In the genomic region with DNA sequence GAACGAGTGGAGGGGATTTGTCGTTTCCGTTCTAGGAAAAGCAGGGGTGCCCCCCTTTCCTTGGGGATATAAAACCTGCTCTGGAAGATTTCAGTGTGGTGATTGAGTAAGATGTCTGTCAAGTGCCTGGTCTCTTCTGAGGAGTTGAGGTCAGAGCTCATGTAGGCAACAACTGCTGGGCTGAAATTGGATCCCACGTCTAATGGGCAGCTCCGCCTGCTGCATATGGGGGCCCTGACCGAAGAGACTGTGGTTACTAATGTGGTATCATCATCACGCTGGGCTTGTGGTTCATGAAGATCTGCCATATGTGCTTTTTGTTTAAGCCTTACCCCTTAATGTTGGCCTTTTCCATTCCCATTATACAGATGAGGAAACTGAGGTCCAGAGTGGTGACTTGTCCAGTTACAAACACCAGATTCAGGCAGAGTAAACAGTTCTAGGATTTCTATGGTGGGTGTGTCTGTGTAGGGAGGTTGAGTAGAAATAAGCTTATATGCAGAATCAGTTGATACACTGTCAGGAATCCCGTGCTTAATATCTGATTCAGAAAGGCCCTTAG, we compare ENCODE assay signal across 8 cellular contexts. TPM values are rescaled to one million over a fixed set of nuclear protein-coding genes. Genes with fewer than 3 reads are reported as not detected.
A peak's percentile ranks its signal among the peaks of the same experiment; 100 is the strongest.
DNase-seq lines count a peak whose midpoint lies in the region; ATAC-seq and TF ChIP-seq lines count a peak whose summit lies in the region.

No MANE protein-coding gene starts in this region.

- H2AFZ ChIP-seq in fibroblast of lung (ENCODE audit: low read length): peak overlapping the region; percentile 88

- no peaks in the 10 kb centered on the region for H3K27me3 Mint-ChIP-seq in CD4-positive, alpha-beta memory T cell

- in situ Hi-C loops in GM13977 (cut with MboI; ENCODE audit: low pct_unique_long_range_greater_than_20kb, low sequenced_read_pairs, unreplicated experiment): no loop called here

- CTCF ChIA-PET in CD4-positive, alpha-beta memory T cell (lab: Charles Lee; ENCODE audit: partially characterized antibody): interaction anchor here (0.9 to 15.6 kb wide), 4 partner anchors 10 to 19 kb away, joined by 3 to 192 read pairs (median 4); partner anchors contain the start of gene SF3A3

- H3K27me3 ChIP-seq in CD4-positive, alpha-beta memory T cell (ENCODE audit: insufficient read depth, low read length): no peaks in the 10 kb centered on the region
- no peaks in the 10 kb centered on the region for H3K27me3 ChIP-seq in fibroblast of lung (ENCODE audit: control insufficient read depth, insufficient read depth, low read length)
- H3K27me3 ChIP-seq in ovary: no peaks in the 10 kb centered on the region

- DNase-seq in CD4-positive, alpha-beta memory T cell: no peak
- peak; percentile 88 for DNase-seq in HCEC 1CT
- no peak for DNase-seq in SK-N-MC (ENCODE audit: low read depth, low spot score)
- DNase-seq in fibroblast of lung (ENCODE audit: low read depth in 2 of 2): peak; percentile 78 to 80
- DNase-seq in ovary: peak in 1 of 5 donors; percentile 30
- no peak for DNase-seq in KG1 (lab: John Stamatoyannopoulos, UW)
- no peak for DNase-seq in GM13977 (ENCODE audit: low spot score)

- TF ChIP-seq CTCF in fibroblast of lung (conservative IDR thresholded peaks at IDR 0.05 in 1 of 2, IDR thresholded peaks at IDR 0.05 in 1 of 2; ENCODE audit: low read depth in 1 of 2, low read length in 2 of 2) (no peak), ovary (IDR thresholded peaks at IDR 0.05) (no peak), GM13977 (IDR thresholded peaks at IDR 0.05; ENCODE audit: extremely low read depth, insufficient read depth, missing control alignments) (no peak)

- peaks cover 15 to 31% of the 10 kb centered on the region in 2 donors for H3K36me3 Mint-ChIP-seq in CD4-positive, alpha-beta memory T cell

- H3K9ac ChIP-seq in SK-N-MC (ENCODE audit: insufficient read length) (peak overlapping the region; percentile 99), fibroblast of lung (ENCODE audit: insufficient read depth, low read length) (peak overlapping the region; percentile 90)

- peak overlapping the region; percentile 91 to 100 (median 98) for H3K4me3 Mint-ChIP-seq in CD4-positive, alpha-beta memory T cell

- peaks cover 29% of the 10 kb centered on the region for H3K4me1 ChIP-seq in CD4-positive, alpha-beta memory T cell (ENCODE audit: insufficient read depth, low read length)
- H3K4me1 ChIP-seq in fibroblast of lung (ENCODE audit: control insufficient read depth, extremely low read depth, insufficient read depth, low read length): peaks cover 3% of the 10 kb centered on the region
- H3K4me1 ChIP-seq in ovary (ENCODE audit: insufficient read depth): no peaks in the 10 kb centered on the region

- H3K4me3 ChIP-seq in CD4-positive, alpha-beta memory T cell (ENCODE audit: low read length in 2 of 2): peak overlapping the region; percentile 72 to 94
- H3K4me3 ChIP-seq in SK-N-MC: peak overlapping the region; percentile 99
- H3K4me3 ChIP-seq in fibroblast of lung (replicated peaks in 1 of 4; ENCODE audit: control extremely low read depth in 1 of 4, insufficient read depth in 1 of 4, low read depth in 3 of 4, low read length in 4 of 4): peak overlapping the region; percentile 80 to 99 (median 90)
- H3K4me3 ChIP-seq in ovary: peak overlapping the region; percentile 84

- ATAC-seq in GM18907 (IDR thresholded peaks at IDR 0.05; ENCODE audit: unreplicated experiment): no peak

- peaks cover 19 to 46% (median 34%) of the 10 kb centered on the region in 4 donors for H3K4me1 Mint-ChIP-seq in CD4-positive, alpha-beta memory T cell

- peak overlapping the region; percentile 87 for H3K4me2 ChIP-seq in fibroblast of lung (ENCODE audit: extremely low read depth, insufficient read depth, low read length)

- H3K9me3 Mint-ChIP-seq in CD4-positive, alpha-beta memory T cell: peaks cover 0 to 4% (median 0%) of the 10 kb centered on the region in 8 donors

- TF ChIP-seq EP300 in ovary (IDR thresholded peaks at IDR 0.05): no peak

- H3K79me2 ChIP-seq in fibroblast of lung (ENCODE audit: control insufficient read depth, insufficient read depth, low read length): peaks cover 46% of the 10 kb centered on the region

- H3K27ac ChIP-seq in CD4-positive, alpha-beta memory T cell (ENCODE audit: low read depth, low read length): peak overlapping the region; percentile 87
- H3K27ac ChIP-seq in SK-N-MC (peak overlapping the region; percentile 96), fibroblast of lung (ENCODE audit: insufficient read depth, low read length) (peak overlapping the region; percentile 96), ovary (peak overlapping the region; percentile 52 to 74)

- H3K27ac Mint-ChIP-seq in CD4-positive, alpha-beta memory T cell: peak overlapping the region; percentile 92 to 100 (median 99)

- H4K20me1 ChIP-seq in fibroblast of lung (ENCODE audit: control insufficient read depth, extremely low read depth, insufficient read depth, low read length): no peaks in the 10 kb centered on the region

- H3K9me3 ChIP-seq in CD4-positive, alpha-beta memory T cell (ENCODE audit: control insufficient read depth in 1 of 2, low read length in 2 of 2): no peaks in the 10 kb centered on the region
- no peaks in the 10 kb centered on the region for H3K9me3 ChIP-seq in SK-N-MC (ENCODE audit: low read depth, low read length)
- H3K9me3 ChIP-seq in fibroblast of lung (ENCODE audit: control insufficient read depth, insufficient read depth, low read depth, low read length): no peaks in the 10 kb centered on the region
- H3K9me3 ChIP-seq in ovary: no peaks in the 10 kb centered on the region

- POLR2A ChIA-PET in CD4-positive, alpha-beta memory T cell (lab: Charles Lee; ENCODE audit: partially characterized antibody): interaction anchor here (0.9 to 2.8 kb wide), 7 partner anchors 12 to 86 kb away, joined by 3 to 18 read pairs (median 4); partner anchors contain the start of gene SF3A3

- intact Hi-C loops in CD4-positive, alpha-beta memory T cell (cut with micrococcal nuclease): no loop called here
- intact Hi-C loops in ovary (cut with DNase I): no loop called here

- TF ChIP-seq POLR2A in ovary (IDR thresholded peaks at IDR 0.05): no peak

- 2 to 4% (median 2%) methylated on average over 8 of the region's 8 CpGs for WGBS in ovary, 3 donors

- H3K36me3 ChIP-seq in CD4-positive, alpha-beta memory T cell (ENCODE audit: insufficient read depth, low read length): peaks cover 17% of the 10 kb centered on the region
- H3K36me3 ChIP-seq in SK-N-MC (ENCODE audit: insufficient read depth, low read length) (peaks cover 41% of the 10 kb centered on the region), fibroblast of lung (ENCODE audit: control insufficient read depth, insufficient read depth, low read length) (peaks cover 8% of the 10 kb centered on the region), ovary (no peaks in the 10 kb centered on the region)

RNA-seq across cellular contexts. Expression of gene UTP11, which starts 0.6 kb away (rescaled TPM):
- total RNA-seq in CD4-positive, alpha-beta memory T cell: 10 to 100 TPM; 17.3 to 17.5 TPM
- 10 to 100 TPM; 21.0 to 21.9 TPM for polyA plus RNA-seq in CD4-positive, alpha-beta memory T cell
- 34.8 and 39.5 TPM in 2 replicates for total RNA-seq in fibroblast of lung
- 56.5 and 63.7 TPM in 2 replicates for polyA plus RNA-seq in fibroblast of lung
- polyA plus RNA-seq in fibroblast of lung (2012): 57.6 and 60.0 TPM in 2 replicates
- 2.5 and 9.0 TPM in 2 replicates for polyA minus RNA-seq in fibroblast of lung (ENCODE audit: low replicate concordance)
- total RNA-seq in ovary: 10 to 100 TPM; 17.4 to 38.5 (median 29.7) TPM
- 10 to 100 TPM; 20.9 to 35.1 TPM for polyA plus RNA-seq in ovary

RNA-seq across cellular contexts. Expression of gene FHL3, which starts 7.8 kb away (rescaled TPM):
- 1 to 10 TPM; 3.7 to 5.0 TPM for total RNA-seq in CD4-positive, alpha-beta memory T cell
- polyA plus RNA-seq in CD4-positive, alpha-beta memory T cell: 1 to 10 TPM; 3.4 to 3.7 TPM
- 13.9 and 14.4 TPM in 2 replicates for total RNA-seq in fibroblast of lung
- 14.7 and 25.0 TPM in 2 replicates for polyA plus RNA-seq in fibroblast of lung
- 44.6 and 64.8 TPM in 2 replicates for polyA plus RNA-seq in fibroblast of lung (2012)
- polyA minus RNA-seq in fibroblast of lung (ENCODE audit: low replicate concordance): 129 and 132 TPM in 2 replicates
- 10 to 100 TPM; 19.4 to 63.3 (median 40.4) TPM for total RNA-seq in ovary
- polyA plus RNA-seq in ovary: 10 to 100 TPM; 13.9 to 28.8 TPM

RNA-seq across cellular contexts. Expression of gene SF3A3, which starts 23.3 kb away (rescaled TPM):
- 10 to 100 TPM; 74.0 to 74.6 TPM for total RNA-seq in CD4-positive, alpha-beta memory T cell
- 100 to 1,000 TPM in 1 of 2 donors, 10 to 100 TPM in 1; 99.5 to 111 TPM for polyA plus RNA-seq in CD4-positive, alpha-beta memory T cell
- 72.3 and 97.8 TPM in 2 replicates for total RNA-seq in fibroblast of lung
- polyA plus RNA-seq in fibroblast of lung: 60.3 and 62.4 TPM in 2 replicates
- 61.1 and 76.1 TPM in 2 replicates for polyA plus RNA-seq in fibroblast of lung (2012)
- polyA minus RNA-seq in fibroblast of lung (ENCODE audit: low replicate concordance): 8.6 and 17.5 TPM in 2 replicates
- total RNA-seq in ovary: 10 to 100 TPM; 29.0 to 62.5 (median 44.3) TPM
- 100 to 1,000 TPM in 1 of 2 donors, 10 to 100 TPM in 1; 27.4 to 110 TPM for polyA plus RNA-seq in ovary

RNA-seq across cellular contexts. Expression of gene POU3F1, which starts 33.5 kb away (rescaled TPM):
- under 1 TPM; 0.14 to 0.15 TPM for total RNA-seq in CD4-positive, alpha-beta memory T cell
- polyA plus RNA-seq in CD4-positive, alpha-beta memory T cell: under 1 TPM in 1 of 2 donors, not detected in 1; 0.08 TPM
- under 0.01 TPM in 1 of 2 replicates, not detected in the other for total RNA-seq in fibroblast of lung
- not detected in 2 replicates for polyA plus RNA-seq in fibroblast of lung
- polyA plus RNA-seq in fibroblast of lung (2012): not detected in 2 replicates
- polyA minus RNA-seq in fibroblast of lung (ENCODE audit: low replicate concordance): not detected in 2 replicates
- total RNA-seq in ovary: under 1 TPM in 4 of 7 donors, not detected in 3; 0.10 to 0.53 (median 0.33) TPM
- polyA plus RNA-seq in ovary: under 1 TPM in 1 of 2 donors, not detected in 1; 0.04 TPM

Comparison
In these comparisons a context has a peak if more than half of its experiments do, and no peak if none do; other contexts are left out.
1. DNase-seq: peak in HCEC 1CT (single experiment) and fibroblast of lung (2 of 2); none in CD4-positive, alpha-beta memory T cell (0 of 5), SK-N-MC (single experiment), KG1 (single experiment) and GM13977 (single experiment).
2. Peak in every context shown above with its lines, with median percentiles within 50 percentile points of each other: H3K27ac ChIP-seq and H3K4me3 ChIP-seq.